Comparison of ENCODE assay signal across 20 cellular contexts in the genomic region with DNA sequence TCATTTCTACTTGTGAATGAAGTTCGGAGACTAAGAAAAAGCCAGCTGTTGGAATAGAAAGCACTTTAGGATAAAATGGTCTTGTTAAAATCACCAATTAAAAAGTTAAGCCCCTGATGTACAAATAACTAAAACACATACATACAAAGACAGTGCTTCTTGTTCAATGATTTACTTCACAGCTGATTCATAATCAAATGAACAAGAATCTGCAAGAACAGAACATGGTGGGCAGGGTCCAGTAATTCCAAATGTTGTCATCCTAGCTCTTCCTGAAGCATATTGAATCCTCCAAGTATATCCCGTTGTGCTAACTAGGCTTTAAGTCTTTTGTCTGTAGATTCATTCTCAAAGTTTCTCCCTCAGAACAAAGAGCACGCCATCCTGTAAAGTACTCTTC. TPM values are rescaled to one million over a fixed set of nuclear protein-coding genes. Genes with fewer than 3 reads are reported as not detected.
A peak's percentile ranks its signal among the peaks of the same experiment; 100 is the strongest.
DNase-seq lines count a peak whose midpoint lies in the region; ATAC-seq, FAIRE-seq and TF ChIP-seq lines count a peak whose summit lies in the region.
"Had no signal": no experiment of that assay in that cellular context is flagged by ENCODE, and none has a peak within 500 bp of the region (broad histone marks: within the 10 kb centered on the region; RNA-seq: fewer than 3 reads in every experiment).

No MANE protein-coding gene starts in this region.

- H2AFZ ChIP-seq in HepG2 (ENCODE audit: low read length), result no peak overlapping the region

- peak overlapping the region; percentile 40 to 52 for H3K27ac ChIP-seq in liver (ENCODE audit: low read depth in 1 of 2, low read length in 2 of 2)
- H3K27ac ChIP-seq in HepG2 (ENCODE audit: extremely low read length, insufficient read depth, low read length), result no peak overlapping the region
- no peak overlapping the region for H3K27ac ChIP-seq in naive thymus-derived CD4-positive, alpha-beta T cell (ENCODE audit: low read depth, low read length)
- H3K27ac ChIP-seq in gastrocnemius medialis, result no peak overlapping the region
- H3K27ac ChIP-seq: HL-60, RWPE1 had no signal

- peaks cover 19 to 53% (median 31%) of the 10 kb centered on the region in 5 donors for H3K36me3 Mint-ChIP-seq in naive thymus-derived CD4-positive, alpha-beta T cell

- H3K4me1 ChIP-seq in liver (ENCODE audit: control insufficient read depth in 4 of 4, insufficient read depth in 4 of 4, low read length in 3 of 4), result peaks cover 3 to 42% (median 28%) of the 10 kb centered on the region in 4 donors
- H3K4me1 ChIP-seq in HepG2 (ENCODE audit: insufficient read depth, low read length), result peaks cover 25% of the 10 kb centered on the region
- H3K4me1 ChIP-seq in naive thymus-derived CD4-positive, alpha-beta T cell (ENCODE audit: control insufficient read depth in 2 of 2, insufficient read depth in 2 of 2, low read length in 2 of 2), result no peaks in the 10 kb centered on the region
- no peaks in the 10 kb centered on the region for H3K4me1 ChIP-seq in gastrocnemius medialis
- H3K4me1 ChIP-seq: Caco-2 had no signal

- no peak for TF ChIP-seq POLR2A in HepG2 (IDR thresholded peaks at IDR 0.05; ENCODE audit: insufficient read depth in 1 of 2, low read depth in 2 of 2, low read length in 2 of 2)
- TF ChIP-seq POLR2A in gastrocnemius medialis (IDR thresholded peaks at IDR 0.05), result no peak

- CTCF ChIA-PET in HepG2 (lab: Yijun Ruan, JAX; ENCODE audit: low intra/inter-chr PET ratio, low total read pairs), result no interaction called here
- CTCF ChIA-PET in naive thymus-derived CD4-positive, alpha-beta T cell (lab: Charles Lee), result no interaction called here

- TF ChIP-seq EP300 in HepG2 (IDR thresholded peaks at IDR 0.05; ENCODE audit: low read depth in 2 of 2, low read length in 2 of 2) (no peak), HepG2 (CRISPR knock-in tag; IDR thresholded peaks at IDR 0.05; ENCODE audit: borderline replicate concordance) (no peak)

- 92% methylated on average over 3 of the region's 3 CpGs for WGBS in liver
- 93% methylated on average over 3 of the region's 3 CpGs for WGBS in HepG2 (ENCODE audit: low lambda C conversion rate)

- peak overlapping the region in 6 of 9 donors; percentile 14 to 80 (median 30) for H3K27ac Mint-ChIP-seq in naive thymus-derived CD4-positive, alpha-beta T cell
- H3K27ac Mint-ChIP-seq: CD14-positive monocyte had no signal

- peaks cover 0 to 6% (median 3%) of the 10 kb centered on the region in 11 donors for H3K9me3 Mint-ChIP-seq in naive thymus-derived CD4-positive, alpha-beta T cell

- no peak overlapping the region for H3K4me2 ChIP-seq in HepG2 (ENCODE audit: low read depth, low read length)

- H3K4me1 Mint-ChIP-seq in naive thymus-derived CD4-positive, alpha-beta T cell, result peaks cover 0 to 7% (median 0%) of the 10 kb centered on the region in 7 donors
- H3K4me1 Mint-ChIP-seq: CD14-positive monocyte had no signal

- H4K20me1 ChIP-seq in HepG2 (ENCODE audit: insufficient read depth, low read length), result no peaks in the 10 kb centered on the region

- intact Hi-C loops in HepG2 (cut with micrococcal nuclease; ENCODE audit: unreplicated experiment) (no loop called here), gastrocnemius medialis (cut with DNase I; ENCODE audit: low total_unique reads) (no loop called here)
- intact Hi-C loops in naive thymus-derived CD4-positive, alpha-beta T cell (cut with micrococcal nuclease), result no loop called here

- in situ Hi-C loops in HepG2 (cut with HindIII; ENCODE audit: extremely low pct_ligation_motif_present, low pct_unique_long_range_greater_than_20kb) (no loop called here), gastrocnemius medialis (cut with MboI; ENCODE audit: low sequenced_read_pairs in 4 of 4) (no loop called here)

- peaks cover 7 to 26% (median 19%) of the 10 kb centered on the region in 4 donors for H3K36me3 ChIP-seq in liver (ENCODE audit: control insufficient read depth in 4 of 4, insufficient read depth in 3 of 4, low read depth in 1 of 4, low read length in 3 of 4)
- H3K36me3 ChIP-seq in HepG2 (replicated peaks in 1 of 2; ENCODE audit: control insufficient read depth in 1 of 2, insufficient read depth in 2 of 2, low read length in 2 of 2), result peaks cover 3 to 20% of the 10 kb centered on the region in 2 experiments
- peaks cover 0 to 35% (median 0%) of the 10 kb centered on the region in 3 experiments for H3K36me3 ChIP-seq in naive thymus-derived CD4-positive, alpha-beta T cell (ENCODE audit: control insufficient read depth in 2 of 3, insufficient read depth in 3 of 3, low read length in 3 of 3)
- H3K36me3 ChIP-seq in gastrocnemius medialis, result peaks cover 0 to 59% of the 10 kb centered on the region in 2 donors

- FAIRE-seq in HepG2 (lab: Jason Lieb, UNC) (no peak), RCC 7860 (lab: Jason Lieb, UNC) (peak; percentile 38)
- FAIRE-seq: G401.6 had no signal

- H3K4me3 Mint-ChIP-seq in naive thymus-derived CD4-positive, alpha-beta T cell, result no peak overlapping the region
- H3K4me3 Mint-ChIP-seq: CD14-positive monocyte had no signal

- BruUV-seq in HepG2 (replicated peaks; lab: Mats Ljungman, UMichigan), result no TSS peak

- H3K4me3 ChIP-seq in liver (ENCODE audit: low read depth in 1 of 3, low read length in 3 of 3) (no peak overlapping the region), HepG2 (replicated peaks in 1 of 3; ENCODE audit: insufficient read depth in 1 of 3, low read depth in 2 of 3, low read length in 3 of 3) (no peak overlapping the region), gastrocnemius medialis (no peak overlapping the region)
- no peak overlapping the region for H3K4me3 ChIP-seq in naive thymus-derived CD4-positive, alpha-beta T cell (ENCODE audit: low read length)

- DNase-seq in HepG2 (ENCODE audit: low spot score) (no peak), RCC 7860 (ENCODE audit: low spot score) (no peak), gastrocnemius medialis (no peak)
- DNase-seq in naive thymus-derived CD4-positive, alpha-beta T cell, result no peak
- DNase-seq: Caco-2, H7, IMR-90, NCI-H1417, NCI-H187 treated with DMSO at 0.1 percent for 48 hours, NCI-H226, NCI-H524, NCI-H82, SIG-M5 had no signal

- H3K9ac ChIP-seq in liver (ENCODE audit: low read depth in 1 of 2, low read length in 2 of 2) (no peak overlapping the region), HepG2 (ENCODE audit: insufficient read depth, low read depth, low read length) (no peak overlapping the region)

- H3K27me3 Mint-ChIP-seq in naive thymus-derived CD4-positive, alpha-beta T cell, result no peaks in the 10 kb centered on the region

- TF ChIP-seq CTCF in liver (IDR thresholded peaks at IDR 0.05; ENCODE audit: low read depth, low read length, missing input control) (no peak), HepG2 (CRISPR knock-in tag; IDR thresholded peaks at IDR 0.05) (no peak), gastrocnemius medialis (IDR thresholded peaks at IDR 0.05 in 4 of 5, conservative IDR thresholded peaks at IDR 0.05 in 1 of 5) (no peak)

- no peaks in the 10 kb centered on the region for H3K79me2 ChIP-seq in HepG2 (ENCODE audit: insufficient read depth, low read length)

- POLR2A ChIA-PET in HepG2 (lab: Yijun Ruan, JAX), result interaction anchor here (1.0 to 3.0 kb wide), 3 partner anchors 24 to 45 kb away, joined by 3 to 12 read pairs (median 7); partner anchors contain the start of genes LNP1, NIT2 and TOMM70
- POLR2A ChIA-PET in naive thymus-derived CD4-positive, alpha-beta T cell (lab: Charles Lee), result no interaction called here

- ATAC-seq in HepG2 (no peak), esophagus mucosa (no peak), gastrocnemius medialis (no peak), GM21360 (IDR thresholded peaks at IDR 0.05; ENCODE audit: unreplicated experiment) (no peak)
- no peak for ATAC-seq in naive thymus-derived CD4-positive, alpha-beta T cell

- TF ChIP-seq RAD21 in liver (IDR thresholded peaks at IDR 0.05) (no peak), HepG2 (CRISPR knock-in tag; IDR thresholded peaks at IDR 0.05) (no peak)

- H3K27me3 ChIP-seq in liver (ENCODE audit: control insufficient read depth in 4 of 4, insufficient read depth in 4 of 4, low read length in 3 of 4), result no peaks in the 10 kb centered on the region
- no peaks in the 10 kb centered on the region for H3K27me3 ChIP-seq in HepG2 (ENCODE audit: control insufficient read depth in 1 of 2, insufficient read depth in 2 of 2, low read length in 2 of 2)
- no peaks in the 10 kb centered on the region for H3K27me3 ChIP-seq in naive thymus-derived CD4-positive, alpha-beta T cell (ENCODE audit: control insufficient read depth in 2 of 2, insufficient read depth in 2 of 2, low read length in 2 of 2)
- H3K27me3 ChIP-seq in gastrocnemius medialis, result no peaks in the 10 kb centered on the region

- H3K9me3 ChIP-seq in liver (ENCODE audit: control insufficient read depth in 4 of 4, low read length in 3 of 4) (peaks cover 0 to 2% (median 0%) of the 10 kb centered on the region in 4 donors), HepG2 (ENCODE audit: low read length) (peaks cover 4% of the 10 kb centered on the region; the same call in 1 of the 2 replicates), gastrocnemius medialis (no peaks in the 10 kb centered on the region)
- no peaks in the 10 kb centered on the region for H3K9me3 ChIP-seq in naive thymus-derived CD4-positive, alpha-beta T cell (ENCODE audit: control insufficient read depth in 2 of 3, low read length in 3 of 3)
- H3K9me3 ChIP-seq: Caco-2 had no signal

RNA-seq across cellular contexts. Expression of gene NIT2, which starts 24.5 kb away (rescaled TPM):
- total RNA-seq in liver (10 to 100 TPM; 32.4 to 49.2 TPM), HepG2 (2016; rRNA removed; fragmentation: Illumina TruSeq; extraction: Trizol) (49.1 and 54.3 TPM in 2 replicates), esophagus mucosa (48.7 TPM), gastrocnemius medialis (10 to 100 TPM; 13.5 to 45.2 (median 24.2) TPM)
- polyA plus RNA-seq in liver (100 to 1,000 TPM in 1 of 2 donors, 10 to 100 TPM in 1; 61.4 to 243 TPM), HepG2 (2011; rRNA removed) (41.4 and 43.4 TPM in 2 replicates)
- 8.5 and 10.3 TPM in 2 replicates for total RNA-seq in HepG2 (2016; cell fraction: cytosol; rRNA removed; fragmentation: Illumina TruSeq; extraction: Trizol; ENCODE audit: low read depth)
- total RNA-seq in HepG2 (2016; cell fraction: insoluble cytoplasmic fraction; rRNA removed; fragmentation: Illumina TruSeq; extraction: Trizol), result 50.7 and 55.5 TPM in 2 replicates
- 15.4 and 15.6 TPM in 2 replicates for total RNA-seq in HepG2 (2016; cell fraction: membrane; rRNA removed; fragmentation: Illumina TruSeq; extraction: Trizol)
- total RNA-seq in HepG2 (2016; cell fraction: nucleus; rRNA removed; fragmentation: Illumina TruSeq; extraction: Trizol), result 42.6 and 44.4 TPM in 2 replicates
- polyA plus RNA-seq in HepG2 (2011; cell fraction: cytosol; rRNA removed), result 10.6 and 16.0 TPM in 2 replicates
- polyA plus RNA-seq in HepG2 (2011; cell fraction: nucleus; rRNA removed), result 89.2 and 101 TPM in 2 replicates
- 26.0 and 34.9 TPM in 2 replicates for polyA plus RNA-seq in HepG2 (2012)
- 14.8 and 14.9 TPM in 2 replicates for polyA plus RNA-seq in HepG2 (2016; cell fraction: cytosol; fragmentation: Illumina TruSeq; extraction: Trizol; ENCODE audit: low read depth)
- polyA plus RNA-seq in HepG2 (2016; cell fraction: insoluble cytoplasmic fraction; fragmentation: Illumina TruSeq; extraction: Trizol; ENCODE audit: low read depth), result 47.6 and 48.6 TPM in 2 replicates
- 10.6 and 12.0 TPM in 2 replicates for polyA plus RNA-seq in HepG2 (2016; cell fraction: membrane; fragmentation: Illumina TruSeq; extraction: Trizol; ENCODE audit: low read depth)
- 78.3 and 81.9 TPM in 2 replicates for polyA plus RNA-seq in HepG2 (2016; cell fraction: nucleus; fragmentation: Illumina TruSeq; extraction: Trizol; ENCODE audit: insufficient read depth, low read depth)
- 7.3 and 20.3 TPM in 2 replicates for polyA minus RNA-seq in HepG2 (2011; rRNA and poly(A)+ RNA removed; ENCODE audit: low replicate concordance)
- 4.6 and 5.9 TPM in 2 replicates for polyA minus RNA-seq in HepG2 (2011; cell fraction: cytosol; rRNA and poly(A)+ RNA removed)
- polyA minus RNA-seq in HepG2 (2011; cell fraction: nucleus; rRNA and poly(A)+ RNA removed), result 32.6 and 33.7 TPM in 2 replicates
- 10 to 100 TPM; 25.3 to 51.6 (median 30.6) TPM for total RNA-seq in naive thymus-derived CD4-positive, alpha-beta T cell
- 10 to 100 TPM; 29.3 to 50.8 TPM for polyA plus RNA-seq in naive thymus-derived CD4-positive, alpha-beta T cell

RNA-seq across cellular contexts. Expression of gene TOMM70, which starts 41.9 kb away (rescaled TPM):
- total RNA-seq in liver (10 to 100 TPM; 39.5 to 55.8 TPM), HepG2 (2016; rRNA removed; fragmentation: Illumina TruSeq; extraction: Trizol) (77.2 and 95.2 TPM in 2 replicates), esophagus mucosa (33.0 TPM), gastrocnemius medialis (10 to 100 TPM; 57.6 to 82.2 (median 64.3) TPM)
- polyA plus RNA-seq in liver (10 to 100 TPM; 16.7 to 25.7 TPM), HepG2 (2011; rRNA removed) (20.7 and 27.0 TPM in 2 replicates)
- 6.5 and 9.2 TPM in 2 replicates for total RNA-seq in HepG2 (2016; cell fraction: cytosol; rRNA removed; fragmentation: Illumina TruSeq; extraction: Trizol; ENCODE audit: low read depth)
- total RNA-seq in HepG2 (2016; cell fraction: insoluble cytoplasmic fraction; rRNA removed; fragmentation: Illumina TruSeq; extraction: Trizol), result 75.3 and 96.0 TPM in 2 replicates
- 31.5 and 33.7 TPM in 2 replicates for total RNA-seq in HepG2 (2016; cell fraction: membrane; rRNA removed; fragmentation: Illumina TruSeq; extraction: Trizol)
- 50.1 and 54.0 TPM in 2 replicates for total RNA-seq in HepG2 (2016; cell fraction: nucleus; rRNA removed; fragmentation: Illumina TruSeq; extraction: Trizol)
- polyA plus RNA-seq in HepG2 (2011; cell fraction: cytosol; rRNA removed), result 11.9 and 15.5 TPM in 2 replicates
- polyA plus RNA-seq in HepG2 (2011; cell fraction: nucleus; rRNA removed), result 8.0 and 10.2 TPM in 2 replicates
- polyA plus RNA-seq in HepG2 (2012), result 30.9 and 42.1 TPM in 2 replicates
- 3.9 and 4.3 TPM in 2 replicates for polyA plus RNA-seq in HepG2 (2016; cell fraction: cytosol; fragmentation: Illumina TruSeq; extraction: Trizol; ENCODE audit: low read depth)
- polyA plus RNA-seq in HepG2 (2016; cell fraction: insoluble cytoplasmic fraction; fragmentation: Illumina TruSeq; extraction: Trizol; ENCODE audit: low read depth), result 74.4 and 75.6 TPM in 2 replicates
- 14.2 and 15.7 TPM in 2 replicates for polyA plus RNA-seq in HepG2 (2016; cell fraction: membrane; fragmentation: Illumina TruSeq; extraction: Trizol; ENCODE audit: low read depth)
- polyA plus RNA-seq in HepG2 (2016; cell fraction: nucleus; fragmentation: Illumina TruSeq; extraction: Trizol; ENCODE audit: insufficient read depth, low read depth), result 44.0 and 46.4 TPM in 2 replicates
- 24.9 and 26.6 TPM in 2 replicates for polyA minus RNA-seq in HepG2 (2011; rRNA and poly(A)+ RNA removed; ENCODE audit: low replicate concordance)
- 41.5 and 45.5 TPM in 2 replicates for polyA minus RNA-seq in HepG2 (2011; cell fraction: cytosol; rRNA and poly(A)+ RNA removed)
- polyA minus RNA-seq in HepG2 (2011; cell fraction: nucleus; rRNA and poly(A)+ RNA removed), result 43.3 and 46.1 TPM in 2 replicates
- total RNA-seq in naive thymus-derived CD4-positive, alpha-beta T cell, result 10 to 100 TPM; 18.3 to 43.7 (median 35.5) TPM
- polyA plus RNA-seq in naive thymus-derived CD4-positive, alpha-beta T cell, result 10 to 100 TPM; 20.5 to 22.6 TPM

RNA-seq across cellular contexts. Expression of gene LNP1, which starts 42.3 kb away (rescaled TPM):
- total RNA-seq in liver, result 1 to 10 TPM; 1.9 to 4.7 TPM
- 1 to 10 TPM; 1.1 to 1.2 TPM for polyA plus RNA-seq in liver
- 6.0 and 7.0 TPM in 2 replicates for total RNA-seq in HepG2 (2016; rRNA removed; fragmentation: Illumina TruSeq; extraction: Trizol)
- total RNA-seq in HepG2 (2016; cell fraction: cytosol; rRNA removed; fragmentation: Illumina TruSeq; extraction: Trizol; ENCODE audit: low read depth), result 3.0 and 3.4 TPM in 2 replicates
- total RNA-seq in HepG2 (2016; cell fraction: insoluble cytoplasmic fraction; rRNA removed; fragmentation: Illumina TruSeq; extraction: Trizol), result 6.4 and 6.6 TPM in 2 replicates
- total RNA-seq in HepG2 (2016; cell fraction: membrane; rRNA removed; fragmentation: Illumina TruSeq; extraction: Trizol), result 7.4 and 9.1 TPM in 2 replicates
- 10.3 and 12.6 TPM in 2 replicates for total RNA-seq in HepG2 (2016; cell fraction: nucleus; rRNA removed; fragmentation: Illumina TruSeq; extraction: Trizol)
- 3.4 and 3.6 TPM in 2 replicates for polyA plus RNA-seq in HepG2 (2011; rRNA removed)
- polyA plus RNA-seq in HepG2 (2011; cell fraction: cytosol; rRNA removed), result 4.9 and 6.1 TPM in 2 replicates
- 7.0 and 8.3 TPM in 2 replicates for polyA plus RNA-seq in HepG2 (2011; cell fraction: nucleus; rRNA removed)
- 3.7 and 5.4 TPM in 2 replicates for polyA plus RNA-seq in HepG2 (2012)
- polyA plus RNA-seq in HepG2 (2016; cell fraction: cytosol; fragmentation: Illumina TruSeq; extraction: Trizol; ENCODE audit: low read depth), result 2.3 and 3.0 TPM in 2 replicates
- 6.5 and 7.3 TPM in 2 replicates for polyA plus RNA-seq in HepG2 (2016; cell fraction: insoluble cytoplasmic fraction; fragmentation: Illumina TruSeq; extraction: Trizol; ENCODE audit: low read depth)
- 6.5 and 6.9 TPM in 2 replicates for polyA plus RNA-seq in HepG2 (2016; cell fraction: membrane; fragmentation: Illumina TruSeq; extraction: Trizol; ENCODE audit: low read depth)
- 4.8 and 5.0 TPM in 2 replicates for polyA plus RNA-seq in HepG2 (2016; cell fraction: nucleus; fragmentation: Illumina TruSeq; extraction: Trizol; ENCODE audit: insufficient read depth, low read depth)
- 9.4 and 11.0 TPM in 2 replicates for polyA minus RNA-seq in HepG2 (2011; rRNA and poly(A)+ RNA removed; ENCODE audit: low replicate concordance)
- polyA minus RNA-seq in HepG2 (2011; cell fraction: cytosol; rRNA and poly(A)+ RNA removed), result 4.6 and 6.0 TPM in 2 replicates
- polyA minus RNA-seq in HepG2 (2011; cell fraction: nucleus; rRNA and poly(A)+ RNA removed), result 49.2 and 56.0 TPM in 2 replicates
- total RNA-seq in naive thymus-derived CD4-positive, alpha-beta T cell, result 1 to 10 TPM in 4 of 5 experiments, under 1 TPM in 1; 0.82 to 2.4 (median 1.6) TPM
- polyA plus RNA-seq in naive thymus-derived CD4-positive, alpha-beta T cell, result under 1 TPM; 0.37 to 0.92 TPM
- 0.64 TPM for total RNA-seq in esophagus mucosa
- total RNA-seq in gastrocnemius medialis, result 1 to 10 TPM; 1.1 to 3.7 (median 1.9) TPM

Comparison
In these comparisons a context has a peak if more than half of its experiments do, and no peak if none do; other contexts are left out.
1. H3K27ac ChIP-seq: peak in liver (2 of 2); none in HepG2 (single experiment), naive thymus-derived CD4-positive, alpha-beta T cell (single experiment) and gastrocnemius medialis (0 of 4).